In the genomic region with DNA sequence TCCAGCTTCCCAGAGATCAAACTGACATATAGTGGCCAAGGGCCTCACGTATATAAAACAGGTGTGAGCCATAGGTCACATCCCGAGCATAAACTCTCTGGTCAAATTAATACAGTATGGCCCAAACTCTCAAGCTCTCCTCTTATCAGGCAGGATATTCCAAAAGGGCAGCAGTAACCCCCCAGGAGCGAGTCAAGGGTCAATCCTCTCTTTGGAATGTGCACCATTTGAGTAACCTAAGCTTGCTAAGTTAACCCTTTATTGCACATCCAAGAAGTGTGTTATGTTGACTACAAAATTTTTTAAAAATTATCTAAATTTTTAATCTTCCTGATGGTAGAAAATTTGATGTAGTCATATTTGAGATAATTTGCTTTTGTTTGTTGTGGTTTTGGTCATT, we compare ENCODE assay signal across 26 cellular contexts.
"Had no signal": no experiment of that assay in that cellular context is flagged by ENCODE, and none has a peak within 500 bp of the region (broad histone marks: within the 10 kb centered on the region; RNA-seq: fewer than 3 reads in every experiment).

No MANE protein-coding gene starts in this region.

- H3K4me3 ChIP-seq: coronary artery, esophagus squamous epithelium, smooth muscle cell, suprapubic skin, transverse colon, vagina had no signal

- H3K9me3 ChIP-seq: esophagus squamous epithelium, neutrophil, suprapubic skin, transverse colon, vagina had no signal

- H2AFZ ChIP-seq: parathyroid adenoma had no signal

- H3K27me3 ChIP-seq: esophagus squamous epithelium, neutrophil, suprapubic skin, transverse colon, vagina had no signal

- H3K9ac ChIP-seq: parathyroid adenoma had no signal

- DNase-seq: dermis blood vessel endothelial cell; effector memory CD4-positive, alpha-beta T cell; erythroblast; esophagus squamous epithelium; foreskin melanocyte; glutamatergic neuron; hypothalamus; kidney; naive thymus-derived CD8-positive, alpha-beta T cell; nephron progenitor cell; stimulated activated CD4-positive, alpha-beta T cell treated with anti-CD3 and anti-CD28 coated beads, Interleukin-12 subunit alpha, Interleukin-12 subunit beta, amount 100 ng/mL, for 4 hours; stimulated activated CD4-positive, alpha-beta T cell treated with anti-CD3 and anti-CD28 coated beads, Interleukin-1b, Interleukin-23, amount 100 ng/mL, for 48 hours; stimulated activated CD4-positive, alpha-beta T cell treated with anti-CD3 and anti-CD28 coated beads, Interleukin-4, amount 100 ng/mL, for 1 hour; stimulated activated CD8-positive, alpha-beta memory T cell treated with anti-CD3 and anti-CD28 coated beads, Interleukin-4, amount 100 ng/mL, for 48 hours; stimulated activated naive CD4-positive, alpha-beta T cell; stimulated activated naive CD8-positive, alpha-beta T cell treated with anti-CD3 and anti-CD28 coated beads, Interleukin-15, amount 100 ng/mL, for 72 hours; transverse colon had no signal

- H3K4me2 ChIP-seq: smooth muscle cell had no signal

- ATAC-seq: left lobe of liver; naive thymus-derived CD8-positive, alpha-beta T cell; sciatic nerve; stimulated activated naive CD8-positive, alpha-beta T cell treated with anti-CD3 and anti-CD28 coated beads, Interleukin-15, amount 100 ng/mL, for 72 hours had no signal

- H3K4me1 ChIP-seq: parathyroid adenoma had no signal

- H3K79me2 ChIP-seq: parathyroid adenoma had no signal

- H3K27ac ChIP-seq: coronary artery, esophagus squamous epithelium, neutrophil, parathyroid adenoma, suprapubic skin, transverse colon, vagina had no signal

- H3K36me3 ChIP-seq: esophagus squamous epithelium, neutrophil, suprapubic skin, transverse colon, vagina had no signal

- FAIRE-seq: endometrium, kidney had no signal
